11 cellular contexts compared by ENCODE assay signal in genomic region chr15:39511915-39512260, GRCh38.
DNase-seq lines count a peak whose midpoint lies in the region; ATAC-seq lines count a peak whose summit lies in the region.
"Had no signal": no experiment of that assay in that cellular context is flagged by ENCODE, and none has a peak within 500 bp of the region (broad histone marks: within the 10 kb centered on the region; RNA-seq: fewer than 3 reads in every experiment).

No MANE protein-coding gene starts in this region.

- no peaks in the 10 kb centered on the region for H3K36me3 Mint-ChIP-seq in activated T-helper 17 cell treated with anti-CD3 and anti-CD28 coated beads, Interleukin-2, amount 50 U/mL, for 72 hours (ENCODE audit: low read depth)

- peaks cover 5% of the 10 kb centered on the region for H3K9me3 Mint-ChIP-seq in activated T-helper 17 cell treated with anti-CD3 and anti-CD28 coated beads, Interleukin-2, amount 50 U/mL, for 72 hours

- H3K27me3 Mint-ChIP-seq in activated T-helper 17 cell treated with anti-CD3 and anti-CD28 coated beads, Interleukin-2, amount 50 U/mL, for 72 hours: peaks cover 48% of the 10 kb centered on the region

- in situ Hi-C loops in G401 (cut with HindIII; ENCODE audit: low sequenced_read_pairs): no loop called here

- peak; percentile 9 for DNase-seq in H4 (ENCODE audit: low spot score)
- peak; percentile 89 for DNase-seq in RPMI7951 (ENCODE audit: low read depth)
- peak; percentile 74 for DNase-seq in fibroblast of peridontal ligament (ENCODE audit: extremely low read depth)
- peak; percentile 92 for DNase-seq in skeletal muscle cell (ENCODE audit: low read depth)
- DNase-seq in G401 (ENCODE audit: low spot score): no peak
- no peak for DNase-seq in kidney glomerular epithelial cell (lab: John Stamatoyannopoulos, UW)
- DNase-seq: stimulated activated CD4-positive, alpha-beta T cell treated with anti-CD3 and anti-CD28 coated beads, Interleukin-1b, Interleukin-23, amount 100 ng/mL, for 48 hours; stimulated activated naive CD4-positive, alpha-beta T cell had no signal

- no peak overlapping the region for H3K4me3 ChIP-seq in skeletal muscle cell (ENCODE audit: low read depth, low read length)
- H3K4me3 ChIP-seq: pancreas had no signal

- H3K4me1 Mint-ChIP-seq in activated T-helper 17 cell treated with anti-CD3 and anti-CD28 coated beads, Interleukin-2, amount 50 U/mL, for 72 hours: no peaks in the 10 kb centered on the region

- no peak overlapping the region for H3K4me3 Mint-ChIP-seq in activated T-helper 17 cell treated with anti-CD3 and anti-CD28 coated beads, Interleukin-2, amount 50 U/mL, for 72 hours

- no peak overlapping the region for H3K27ac Mint-ChIP-seq in activated T-helper 17 cell treated with anti-CD3 and anti-CD28 coated beads, Interleukin-2, amount 50 U/mL, for 72 hours

- no peak for ATAC-seq in activated T-helper 17 cell treated with anti-CD3 and anti-CD28 coated beads, Interleukin-2, amount 50 U/mL, for 72 hours (replicated peaks)
- ATAC-seq: left colon had no signal

Comparison
In these comparisons a context has a peak if more than half of its experiments do, and no peak if none do; other contexts are left out.
1. DNase-seq: peak in H4 (single experiment), RPMI7951 (single experiment), fibroblast of peridontal ligament (single experiment) and skeletal muscle cell (single experiment); none in G401 (single experiment) and kidney glomerular epithelial cell (single experiment).